ENCODE assay signal across 9 cellular contexts in genomic region chr19:48446579-48446978, GRCh38. TPM values are rescaled to one million over a fixed set of nuclear protein-coding genes. Genes with fewer than 3 reads are reported as not detected.
DNase-seq lines count a peak whose midpoint lies in the region; ATAC-seq, FAIRE-seq and TF ChIP-seq lines count a peak whose summit lies in the region.
"Had no signal": no experiment of that assay in that cellular context is flagged by ENCODE, and none has a peak within 500 bp of the region (broad histone marks: within the 10 kb centered on the region; RNA-seq: fewer than 3 reads in every experiment).

No MANE protein-coding gene starts in this region.

- no peaks in the 10 kb centered on the region for H3K9me2 ChIP-seq in PC-3 (replicated peaks; ENCODE audit: low read length)

- H2AFZ ChIP-seq in PC-3 (ENCODE audit: low read length) (no peak overlapping the region), endothelial cell of umbilical vein (ENCODE audit: low read depth, low read length) (no peak overlapping the region), osteoblast (ENCODE audit: low read length) (no peak overlapping the region)

- H3K4me1 Mint-ChIP-seq in CD8-positive, alpha-beta T cell (ENCODE audit: low read depth): peaks cover 40% of the 10 kb centered on the region

- CTCF ChIA-PET in CD8-positive, alpha-beta T cell (lab: Charles Lee): interaction anchor here (0.6 to 1.0 kb wide), 2 partner anchors 113 to 261 kb away, joined by 4 read pairs; no protein-coding TSS in a partner anchor
- CTCF ChIA-PET in PC-3 (lab: Charles Lee) (no interaction called here), endothelial cell of umbilical vein (lab: Charles Lee) (interaction anchor here (1.8 to 2.4 kb wide), 3 partner anchors 56 to 132 kb away, joined by 7 to 52 read pairs (median 9); partner anchors contain the start of gene KDELR1)

- no peak for TF ChIP-seq POLR2A in endothelial cell of umbilical vein (IDR thresholded peaks at IDR 0.05; ENCODE audit: low read depth, low read length)

- H3K79me2 ChIP-seq in PC-3 (ENCODE audit: low read length) (peaks cover 30% of the 10 kb centered on the region), endothelial cell of umbilical vein (ENCODE audit: control insufficient read depth, insufficient read depth, low read length) (peaks cover 12% of the 10 kb centered on the region), osteoblast (ENCODE audit: insufficient read depth, low read length) (peaks cover 27% of the 10 kb centered on the region)

- H3K36me3 ChIP-seq in CD8-positive, alpha-beta T cell (ENCODE audit: insufficient read depth, low read length): peaks cover 41% of the 10 kb centered on the region
- H3K36me3 ChIP-seq in PC-3 (ENCODE audit: low read depth, low read length) (peaks cover 32% of the 10 kb centered on the region), endothelial cell of umbilical vein (ENCODE audit: control insufficient read depth in 2 of 2, extremely low read depth in 1 of 2, insufficient read depth in 2 of 2, low read length in 2 of 2) (peaks cover 2 to 22% of the 10 kb centered on the region in 2 experiments), osteoblast (ENCODE audit: insufficient read depth, low read length) (peaks cover 33% of the 10 kb centered on the region)

- FAIRE-seq in endothelial cell of umbilical vein (lab: Jason Lieb, UNC): no peak
- FAIRE-seq: urothelium cell line had no signal

- peak overlapping the region; percentile 97 for H3K9ac ChIP-seq in PC-3 (ENCODE audit: low read length)
- H3K9ac ChIP-seq in endothelial cell of umbilical vein (replicated peaks; ENCODE audit: extremely low read depth, insufficient read depth, low read length): peak overlapping the region; percentile 85

- no peak for ATAC-seq in CD8-positive, alpha-beta T cell
- ATAC-seq in PC-3: no peak
- ATAC-seq in HG02763 (IDR thresholded peaks at IDR 0.05; ENCODE audit: unreplicated experiment): no peak

- POLR2A ChIA-PET in CD8-positive, alpha-beta T cell (lab: Charles Lee): interaction anchor here (0.8 to 1.7 kb wide), 5 partner anchors 11 to 244 kb away, joined by 3 to 9 read pairs (median 3); a partner anchor contains a TSS
- POLR2A ChIA-PET in PC-3 (lab: Charles Lee; ENCODE audit: unreplicated experiment): no interaction called here
- POLR2A ChIA-PET in endothelial cell of umbilical vein (lab: Charles Lee): interaction anchor here (0.6 kb wide), 1 partner anchor 46 kb away, joined by 5 read pairs; no protein-coding TSS in a partner anchor

- H3K4me2 ChIP-seq in PC-3 (ENCODE audit: low read length) (peak overlapping the region; percentile 99), endothelial cell of umbilical vein (ENCODE audit: insufficient read depth, low read length) (peak overlapping the region; percentile 93), osteoblast (ENCODE audit: insufficient read depth, low read length) (peak overlapping the region; percentile 94)

- H4K20me1 ChIP-seq in PC-3 (ENCODE audit: low read length) (no peaks in the 10 kb centered on the region), endothelial cell of umbilical vein (replicated peaks; ENCODE audit: control insufficient read depth, extremely low read depth, insufficient read depth, low read length) (no peaks in the 10 kb centered on the region), osteoblast (ENCODE audit: insufficient read depth, low read length) (no peaks in the 10 kb centered on the region)

- intact Hi-C loops in CD8-positive, alpha-beta T cell (cut with DNase I, micrococcal nuclease): loop anchor here in 1 of 2 experiments (1.0 kb wide), 1 partner anchor 113 kb away; no protein-coding TSS in a partner anchor
- intact Hi-C loops in PC-3 (cut with micrococcal nuclease) (loop anchor here (5.0 kb wide), 1 partner anchor 54 kb away; the partner anchor contains the start of genes GRIN2D and KDELR1), endothelial cell of umbilical vein (cut with micrococcal nuclease) (loop anchor here (5.0 kb wide), 1 partner anchor 179 kb away; no protein-coding TSS in a partner anchor)

- H3K4me3 Mint-ChIP-seq in CD8-positive, alpha-beta T cell: peak overlapping the region; percentile 93

- no peaks in the 10 kb centered on the region for H3F3A ChIP-seq in PC-3 (ENCODE audit: low read length, unreplicated experiment)

- BruUV-seq in PC-3 (replicated peaks; lab: Mats Ljungman, UMichigan): no TSS peak
- BruUV-seq in endothelial cell of umbilical vein (replicated peaks; lab: Mats Ljungman, UMichigan): no TSS peak

- H3K4me3 ChIP-seq in CD8-positive, alpha-beta T cell (ENCODE audit: low read depth, low read length): peak overlapping the region; percentile 90
- H3K4me3 ChIP-seq in PC-3 (ENCODE audit: low read length) (peak overlapping the region; percentile 87), endothelial cell of umbilical vein (replicated peaks in 1 of 3; ENCODE audit: insufficient read depth in 1 of 3, low read depth in 1 of 3, low read length in 3 of 3) (peak overlapping the region; percentile 85 to 97 (median 86)), osteoblast (ENCODE audit: insufficient read depth, low read length) (peak overlapping the region; percentile 93)

- peaks cover 54% of the 10 kb centered on the region for H3K36me3 Mint-ChIP-seq in CD8-positive, alpha-beta T cell

- no peak for DNase-seq in CD8-positive, alpha-beta T cell
- DNase-seq in PC-3: no peak
- DNase-seq in endothelial cell of umbilical vein (ENCODE audit: low read depth, low spot score): no peak
- DNase-seq in osteoblast (ENCODE audit: insufficient read length, low spot score, missing footprints): peak; percentile 76
- DNase-seq in DMS53 treated with DMSO at 0.1 percent for 48 hours (lab: John Stamatoyannopoulos, UW; ENCODE audit: unreplicated experiment): no peak
- no peak for DNase-seq in stimulated activated naive CD4-positive, alpha-beta T cell (lab: John Stamatoyannopoulos, UW)
- DNase-seq in GF-D8 (lab: John Stamatoyannopoulos, UW): no peak

- H3K4me1 ChIP-seq in CD8-positive, alpha-beta T cell (ENCODE audit: insufficient read depth, low read length): peaks cover 24% of the 10 kb centered on the region
- H3K4me1 ChIP-seq in PC-3 (ENCODE audit: insufficient read depth, low read length) (peaks cover 18% of the 10 kb centered on the region), endothelial cell of umbilical vein (ENCODE audit: control insufficient read depth, extremely low read depth, insufficient read depth, low read length) (peaks cover 17% of the 10 kb centered on the region), osteoblast (ENCODE audit: insufficient read depth, low read length) (peaks cover 18% of the 10 kb centered on the region)

- no peaks in the 10 kb centered on the region for H3K9me3 ChIP-seq in CD8-positive, alpha-beta T cell (ENCODE audit: low read length)
- H3K9me3 ChIP-seq in PC-3 (ENCODE audit: low read length): no peaks in the 10 kb centered on the region
- H3K9me3 ChIP-seq in endothelial cell of umbilical vein (replicated peaks; ENCODE audit: control insufficient read depth, insufficient read depth, low read length): no peaks in the 10 kb centered on the region
- no peaks in the 10 kb centered on the region for H3K9me3 ChIP-seq in osteoblast (ENCODE audit: low read depth, low read length)

- no peaks in the 10 kb centered on the region for H3K9me1 ChIP-seq in endothelial cell of umbilical vein (replicated peaks; ENCODE audit: control insufficient read depth, extremely low read depth, insufficient read depth, low read length)

- peak overlapping the region; percentile 13 for H3K27ac Mint-ChIP-seq in CD8-positive, alpha-beta T cell

- dilution Hi-C loops in endothelial cell of umbilical vein (cut with MboI; ENCODE audit: extremely low pct_ligation_motif_present, low sequenced_read_pairs): no loop called here

- H3K27ac ChIP-seq in CD8-positive, alpha-beta T cell (ENCODE audit: low read depth, low read length): peak overlapping the region; percentile 79
- peak overlapping the region; percentile 73 for H3K27ac ChIP-seq in PC-3 (ENCODE audit: low read length)
- H3K27ac ChIP-seq in endothelial cell of umbilical vein (ENCODE audit: insufficient read depth, low read depth, low read length): peak overlapping the region; percentile 52
- peak overlapping the region; percentile 90 for H3K27ac ChIP-seq in osteoblast (ENCODE audit: low read depth, low read length)

- no peak for TF ChIP-seq CTCF in CD8-positive, alpha-beta T cell (IDR thresholded peaks at IDR 0.05)
- TF ChIP-seq CTCF in PC-3 (conservative IDR thresholded peaks at IDR 0.05; ENCODE audit: low read depth, low read length) (no peak), endothelial cell of umbilical vein (IDR thresholded peaks at IDR 0.05; ENCODE audit: extremely low read depth in 1 of 2, insufficient read depth in 1 of 2, low read depth in 1 of 2, low read length in 2 of 2) (no peak), osteoblast (IDR thresholded peaks at IDR 0.05; ENCODE audit: extremely low read depth, low read depth, low read length) (no peak)

- no peaks in the 10 kb centered on the region for H3K9me3 Mint-ChIP-seq in CD8-positive, alpha-beta T cell

- peaks cover 17% of the 10 kb centered on the region for H3K27me3 ChIP-seq in CD8-positive, alpha-beta T cell (ENCODE audit: insufficient read depth, low read length)
- H3K27me3 ChIP-seq in PC-3 (ENCODE audit: low read length): no peaks in the 10 kb centered on the region
- peaks cover 4 to 16% of the 10 kb centered on the region in 2 experiments for H3K27me3 ChIP-seq in endothelial cell of umbilical vein (ENCODE audit: control insufficient read depth in 2 of 2, insufficient read depth in 2 of 2, low read length in 2 of 2)
- peaks cover 5% of the 10 kb centered on the region for H3K27me3 ChIP-seq in osteoblast (ENCODE audit: insufficient read depth, low read length)

- peaks cover 15% of the 10 kb centered on the region for H3K27me3 Mint-ChIP-seq in CD8-positive, alpha-beta T cell (ENCODE audit: low read depth)

RNA-seq across cellular contexts. Expression of gene GRWD1, which starts 0.8 kb away (rescaled TPM):
- 10 to 100 TPM; 36.1 to 41.7 TPM for total RNA-seq in CD8-positive, alpha-beta T cell
- total RNA-seq in PC-3 (2014; rRNA removed): 33.2 and 46.7 TPM in 2 replicates
- 52.7 and 52.8 TPM in 2 replicates for total RNA-seq in endothelial cell of umbilical vein
- polyA plus RNA-seq in endothelial cell of umbilical vein: 26.3 and 26.8 TPM in 2 replicates
- polyA plus RNA-seq in endothelial cell of umbilical vein (2011; cell fraction: cytosol; rRNA removed): 24.3 and 29.0 TPM in 2 replicates
- polyA plus RNA-seq in endothelial cell of umbilical vein (2011; cell fraction: nucleus; rRNA removed): 18.1 and 25.8 TPM in 2 replicates
- 30.6 and 31.3 TPM in 2 replicates for polyA plus RNA-seq in endothelial cell of umbilical vein (2012)
- polyA minus RNA-seq in endothelial cell of umbilical vein: 12.5 and 21.5 TPM in 2 replicates
- polyA minus RNA-seq in endothelial cell of umbilical vein (2011; cell fraction: cytosol; rRNA and poly(A)+ RNA removed): 36.8 TPM
- polyA minus RNA-seq in endothelial cell of umbilical vein (2011; cell fraction: nucleus; rRNA and poly(A)+ RNA removed): 9.3 and 11.5 TPM in 2 replicates
- 23.3 and 25.0 TPM in 2 replicates for total RNA-seq in osteoblast

RNA-seq across cellular contexts. Expression of gene KCNJ14, which starts 8.8 kb away (rescaled TPM):
- total RNA-seq in CD8-positive, alpha-beta T cell: 1 to 10 TPM; 3.7 to 3.9 TPM
- total RNA-seq in PC-3 (2014; rRNA removed): 1.4 and 2.2 TPM in 2 replicates
- total RNA-seq in endothelial cell of umbilical vein: 0.92 and 1.4 TPM in 2 replicates
- 0.26 and 0.32 TPM in 2 replicates for polyA plus RNA-seq in endothelial cell of umbilical vein
- 0.20 and 0.22 TPM in 2 replicates for polyA plus RNA-seq in endothelial cell of umbilical vein (2011; cell fraction: cytosol; rRNA removed)
- 1.5 and 1.7 TPM in 2 replicates for polyA plus RNA-seq in endothelial cell of umbilical vein (2011; cell fraction: nucleus; rRNA removed)
- polyA plus RNA-seq in endothelial cell of umbilical vein (2012): 0.27 and 0.33 TPM in 2 replicates
- polyA minus RNA-seq in endothelial cell of umbilical vein: 0.62 and 0.80 TPM in 2 replicates
- 1.7 TPM for polyA minus RNA-seq in endothelial cell of umbilical vein (2011; cell fraction: cytosol; rRNA and poly(A)+ RNA removed)
- 1.3 and 1.7 TPM in 2 replicates for polyA minus RNA-seq in endothelial cell of umbilical vein (2011; cell fraction: nucleus; rRNA and poly(A)+ RNA removed)
- 0.59 and 0.72 TPM in 2 replicates for total RNA-seq in osteoblast

RNA-seq across cellular contexts. Expression of gene CYTH2, which starts 22.6 kb away (rescaled TPM):
- 10 to 100 TPM; 30.9 to 32.3 TPM for total RNA-seq in CD8-positive, alpha-beta T cell
- 50.5 and 58.6 TPM in 2 replicates for total RNA-seq in PC-3 (2014; rRNA removed)
- total RNA-seq in endothelial cell of umbilical vein: 119 and 125 TPM in 2 replicates
- polyA plus RNA-seq in endothelial cell of umbilical vein: 98.4 and 98.6 TPM in 2 replicates
- polyA plus RNA-seq in endothelial cell of umbilical vein (2011; cell fraction: cytosol; rRNA removed): 91.8 and 108 TPM in 2 replicates
- polyA plus RNA-seq in endothelial cell of umbilical vein (2011; cell fraction: nucleus; rRNA removed): 309 and 317 TPM in 2 replicates
- 61.0 and 67.4 TPM in 2 replicates for polyA plus RNA-seq in endothelial cell of umbilical vein (2012)
- polyA minus RNA-seq in endothelial cell of umbilical vein: 85.6 and 95.7 TPM in 2 replicates
- 14.1 TPM for polyA minus RNA-seq in endothelial cell of umbilical vein (2011; cell fraction: cytosol; rRNA and poly(A)+ RNA removed)
- 109 and 123 TPM in 2 replicates for polyA minus RNA-seq in endothelial cell of umbilical vein (2011; cell fraction: nucleus; rRNA and poly(A)+ RNA removed)
- total RNA-seq in osteoblast: 63.6 and 66.2 TPM in 2 replicates

RNA-seq across cellular contexts. Expression of gene GRIN2D, which starts 53.1 kb away (rescaled TPM):
- not detected for total RNA-seq in CD8-positive, alpha-beta T cell
- total RNA-seq in PC-3 (2014; rRNA removed): 0.51 and 1.0 TPM in 2 replicates
- 1.8 and 2.1 TPM in 2 replicates for total RNA-seq in endothelial cell of umbilical vein
- polyA plus RNA-seq in endothelial cell of umbilical vein: 0.38 and 0.59 TPM in 2 replicates
- 0.47 and 0.52 TPM in 2 replicates for polyA plus RNA-seq in endothelial cell of umbilical vein (2011; cell fraction: cytosol; rRNA removed)
- polyA plus RNA-seq in endothelial cell of umbilical vein (2011; cell fraction: nucleus; rRNA removed): 0.91 and 1.0 TPM in 2 replicates
- 2.6 and 6.4 TPM in 2 replicates for polyA plus RNA-seq in endothelial cell of umbilical vein (2012)
- polyA minus RNA-seq in endothelial cell of umbilical vein: 0.81 and 1.3 TPM in 2 replicates
- 1.1 TPM for polyA minus RNA-seq in endothelial cell of umbilical vein (2011; cell fraction: cytosol; rRNA and poly(A)+ RNA removed)
- 0.96 and 1.1 TPM in 2 replicates for polyA minus RNA-seq in endothelial cell of umbilical vein (2011; cell fraction: nucleus; rRNA and poly(A)+ RNA removed)
- total RNA-seq in osteoblast: under 0.01 TPM in 2 replicates

RNA-seq across cellular contexts. Expression of gene KDELR1, which starts 55.2 kb away (rescaled TPM):
- total RNA-seq in CD8-positive, alpha-beta T cell: 10 to 100 TPM; 29.7 to 33.1 TPM
- total RNA-seq in PC-3 (2014; rRNA removed): 90.2 and 101 TPM in 2 replicates
- 199 and 200 TPM in 2 replicates for total RNA-seq in endothelial cell of umbilical vein
- 224 and 233 TPM in 2 replicates for polyA plus RNA-seq in endothelial cell of umbilical vein
- polyA plus RNA-seq in endothelial cell of umbilical vein (2011; cell fraction: cytosol; rRNA removed): 201 and 221 TPM in 2 replicates
- polyA plus RNA-seq in endothelial cell of umbilical vein (2011; cell fraction: nucleus; rRNA removed): 89.6 and 98.5 TPM in 2 replicates
- 228 and 230 TPM in 2 replicates for polyA plus RNA-seq in endothelial cell of umbilical vein (2012)
- 174 and 180 TPM in 2 replicates for polyA minus RNA-seq in endothelial cell of umbilical vein
- 65.6 TPM for polyA minus RNA-seq in endothelial cell of umbilical vein (2011; cell fraction: cytosol; rRNA and poly(A)+ RNA removed)
- 23.2 and 33.9 TPM in 2 replicates for polyA minus RNA-seq in endothelial cell of umbilical vein (2011; cell fraction: nucleus; rRNA and poly(A)+ RNA removed)
- 95.2 and 119 TPM in 2 replicates for total RNA-seq in osteoblast
